27 cellular contexts compared by ENCODE assay signal in genomic region chr10:33310853-33311252, GRCh38. TPM values are rescaled to one million over a fixed set of nuclear protein-coding genes. Genes with fewer than 3 reads are reported as not detected.
DNase-seq lines count a peak whose midpoint lies in the region; ATAC-seq, FAIRE-seq and TF ChIP-seq lines count a peak whose summit lies in the region.
"Had no signal": no experiment of that assay in that cellular context is flagged by ENCODE, and none has a peak within 500 bp of the region (broad histone marks: within the 10 kb centered on the region; RNA-seq: fewer than 3 reads in every experiment).

No MANE protein-coding gene starts in this region.

- no peak for DNase-seq in cardiac muscle cell (ENCODE audit: low read depth in 1 of 2, low spot score in 1 of 2)
- DNase-seq in right atrium auricular region (ENCODE audit: low spot score): no peak
- DNase-seq in bronchial epithelial cell (ENCODE audit: low read depth): no peak
- DNase-seq in osteoblast (ENCODE audit: insufficient read length, low spot score, missing footprints): no peak
- DNase-seq in spleen: no peak
- no peak for DNase-seq in Caco-2
- DNase-seq in NOMO-1 treated with dmso at 0.1 percent for 144 hours (lab: John Stamatoyannopoulos, UW; ENCODE audit: unreplicated experiment): no peak
- DNase-seq: 8988T; ACHN; BE2C; KBM-7; MG63; NCI-H1105 treated with DMSO at 0.1 percent for 48 hours; NCI-H2029; NCI-H446; NCI-H526; NCI-H82; NK-92 treated with Interleukin-12 subunit alpha and Interleukin-12 subunit beta, amount 100 ng/mL, for 24 hours; PC-9; RPMI8226; SHP77 treated with DMSO at 0.1 percent for 48 hours had no signal

- peaks cover 36% of the 10 kb centered on the region for H3K36me3 ChIP-seq in cardiac muscle cell
- peaks cover 6% of the 10 kb centered on the region for H3K36me3 ChIP-seq in right atrium auricular region
- H3K36me3 ChIP-seq in bronchial epithelial cell (ENCODE audit: control insufficient read depth, insufficient read depth, low read length): no peaks in the 10 kb centered on the region
- H3K36me3 ChIP-seq in osteoblast (ENCODE audit: insufficient read depth, low read length): peaks cover 41% of the 10 kb centered on the region
- H3K36me3 ChIP-seq in spleen: peaks cover 0 to 3% (median 0%) of the 10 kb centered on the region in 6 donors
- H3K36me3 ChIP-seq in Caco-2 (ENCODE audit: control insufficient read depth, insufficient read depth, low read length): peaks cover 2% of the 10 kb centered on the region; the same call in 1 of the 2 replicates
- H3K36me3 ChIP-seq: MG63 had no signal

- H3K79me2 ChIP-seq in osteoblast (ENCODE audit: insufficient read depth, low read length): peaks cover 93% of the 10 kb centered on the region

- H3K27me3 ChIP-seq in cardiac muscle cell (no peaks in the 10 kb centered on the region), right atrium auricular region (no peaks in the 10 kb centered on the region), bronchial epithelial cell (ENCODE audit: control insufficient read depth, insufficient read depth, low read length) (no peaks in the 10 kb centered on the region), osteoblast (ENCODE audit: insufficient read depth, low read length) (no peaks in the 10 kb centered on the region), spleen (replicated peaks in 1 of 7) (no peaks in the 10 kb centered on the region), Caco-2 (replicated peaks; ENCODE audit: control insufficient read depth, insufficient read depth, low read length) (no peaks in the 10 kb centered on the region)
- H3K27me3 ChIP-seq: BE2C, MG63 had no signal

- POLR2A ChIA-PET in Caco-2 (lab: Charles Lee): no interaction called here

- no TSS peak for BruUV-seq in Caco-2 (replicated peaks; lab: Mats Ljungman, UMichigan)

- no peak overlapping the region for H3K4me2 ChIP-seq in osteoblast (ENCODE audit: insufficient read depth, low read length)
- H3K4me2 ChIP-seq: PC-9 had no signal

- H4K20me1 ChIP-seq in osteoblast (ENCODE audit: insufficient read depth, low read length): peaks cover 8% of the 10 kb centered on the region

- TF ChIP-seq POLR2A in spleen (IDR thresholded peaks at IDR 0.05): no peak

- H3K27me3 Mint-ChIP-seq in Caco-2 (ENCODE audit: insufficient read depth, unreplicated experiment): no peaks in the 10 kb centered on the region

- CTCF ChIA-PET in Caco-2 (lab: Charles Lee): no interaction called here

- FAIRE-seq in bronchial epithelial cell (lab: Jason Lieb, UNC): peak; percentile 50
- FAIRE-seq: D721Med, GM18507 had no signal

- H2AFZ ChIP-seq in osteoblast (ENCODE audit: low read length): no peak overlapping the region
- H2AFZ ChIP-seq: PC-9 had no signal

- no peak overlapping the region for H3K4me3 ChIP-seq in cardiac muscle cell
- H3K4me3 ChIP-seq in right atrium auricular region: no peak overlapping the region
- H3K4me3 ChIP-seq in bronchial epithelial cell (ENCODE audit: low read depth, low read length): no peak overlapping the region
- H3K4me3 ChIP-seq in osteoblast (ENCODE audit: insufficient read depth, low read length): no peak overlapping the region
- no peak overlapping the region for H3K4me3 ChIP-seq in spleen
- H3K4me3 ChIP-seq in Caco-2 (ENCODE audit: low read depth, low read length): no peak overlapping the region
- H3K4me3 ChIP-seq: MG63, PC-9, SK-N-MC had no signal

- intact Hi-C loops in spleen (cut with DNase I; ENCODE audit: low total_unique reads) (no loop called here), Caco-2 (cut with micrococcal nuclease; ENCODE audit: unreplicated experiment) (no loop called here)

- peaks cover 68% of the 10 kb centered on the region for H3K36me3 Mint-ChIP-seq in Caco-2 (ENCODE audit: insufficient read depth, unreplicated experiment)
- H3K36me3 Mint-ChIP-seq: CD14-positive monocyte had no signal

- H3K27ac ChIP-seq in cardiac muscle cell (peak overlapping the region; percentile 64), right atrium auricular region (no peak overlapping the region), osteoblast (ENCODE audit: low read depth, low read length) (peak overlapping the region; percentile 40), spleen (peak overlapping the region in 7 of 8 donors; percentile 27 to 62 (median 58))
- H3K27ac ChIP-seq: PC-9, SK-N-MC had no signal

- TF ChIP-seq CTCF in cardiac muscle cell (IDR thresholded peaks at IDR 0.05; ENCODE audit: low read depth, low read length): no peak
- no peak for TF ChIP-seq CTCF in right atrium auricular region (IDR thresholded peaks at IDR 0.05)
- TF ChIP-seq CTCF in bronchial epithelial cell (IDR thresholded peaks at IDR 0.05; ENCODE audit: insufficient read depth, low read length, severe bottlenecking): no peak
- no peak for TF ChIP-seq CTCF in osteoblast (IDR thresholded peaks at IDR 0.05; ENCODE audit: extremely low read depth, low read depth, low read length)
- no peak for TF ChIP-seq CTCF in spleen (IDR thresholded peaks at IDR 0.05 in 8 of 11, conservative IDR thresholded peaks at IDR 0.05 in 3 of 11)
- no peak for TF ChIP-seq CTCF in Caco-2 (IDR thresholded peaks at IDR 0.05; ENCODE audit: insufficient read depth in 1 of 2, low read depth in 1 of 2, low read length in 1 of 2, severe bottlenecking in 1 of 2, unreplicated experiment in 1 of 2)

- peaks cover 20% of the 10 kb centered on the region for H3K4me1 Mint-ChIP-seq in Caco-2 (ENCODE audit: low read depth, unreplicated experiment)
- H3K4me1 Mint-ChIP-seq: CD14-positive monocyte had no signal

- 83 to 86% (median 86%) methylated on average over 4 of the region's 4 CpGs for WGBS in spleen, 5 donors

- no peaks in the 10 kb centered on the region for H3K9me3 Mint-ChIP-seq in Caco-2 (ENCODE audit: unreplicated experiment)

- peaks cover 25% of the 10 kb centered on the region for H3K4me1 ChIP-seq in cardiac muscle cell (ENCODE audit: low read depth)
- peaks cover 0 to 37% of the 10 kb centered on the region in 2 donors for H3K4me1 ChIP-seq in right atrium auricular region
- peaks cover 24% of the 10 kb centered on the region for H3K4me1 ChIP-seq in osteoblast (ENCODE audit: insufficient read depth, low read length)
- peaks cover 2 to 40% (median 17%) of the 10 kb centered on the region in 6 donors for H3K4me1 ChIP-seq in spleen
- H3K4me1 ChIP-seq in Caco-2: peaks cover 25% of the 10 kb centered on the region
- H3K4me1 ChIP-seq: BE2C had no signal

- H3K9me3 ChIP-seq in cardiac muscle cell (ENCODE audit: low read depth): no peaks in the 10 kb centered on the region
- H3K9me3 ChIP-seq in right atrium auricular region: no peaks in the 10 kb centered on the region
- H3K9me3 ChIP-seq in osteoblast (ENCODE audit: low read depth, low read length): no peaks in the 10 kb centered on the region
- H3K9me3 ChIP-seq in spleen: peaks cover 0 to 4% (median 0%) of the 10 kb centered on the region in 8 donors
- no peaks in the 10 kb centered on the region for H3K9me3 ChIP-seq in Caco-2
- H3K9me3 ChIP-seq: BE2C, MG63 had no signal

- no peak for ATAC-seq in HG03354 (IDR thresholded peaks at IDR 0.05; ENCODE audit: poor library complexity, severe bottlenecking, unreplicated experiment)
- ATAC-seq: HCT116 had no signal

- no peak overlapping the region for H3K27ac Mint-ChIP-seq in Caco-2 (ENCODE audit: unreplicated experiment)
- H3K27ac Mint-ChIP-seq: CD14-positive monocyte had no signal

- no peak overlapping the region for H3K4me3 Mint-ChIP-seq in Caco-2 (ENCODE audit: unreplicated experiment)
- H3K4me3 Mint-ChIP-seq: CD14-positive monocyte had no signal

RNA-seq across cellular contexts. Expression of gene NRP1, which starts 23.6 kb away (rescaled TPM):
- 178 and 327 TPM in 2 replicates for total RNA-seq in cardiac muscle cell
- 145 and 241 TPM in 2 replicates for polyA plus RNA-seq in cardiac muscle cell
- total RNA-seq in right atrium auricular region: 10 to 100 TPM; 54.6 to 83.1 TPM
- 16.1 and 21.6 TPM in 2 replicates for total RNA-seq in bronchial epithelial cell
- 173 and 200 TPM in 2 replicates for total RNA-seq in osteoblast
- 100 to 1,000 TPM in 6 of 7 donors, 10 to 100 TPM in 1; 96.8 to 202 (median 145) TPM for total RNA-seq in spleen
- polyA plus RNA-seq in spleen: 1 to 10 TPM; 4.8 to 8.7 (median 7.3) TPM
- total RNA-seq in Caco-2 (2022): 99.3 and 123 TPM in 2 replicates

Comparison
In these comparisons a context has a peak if more than half of its experiments do, and no peak if none do; other contexts are left out.
1. H3K27ac ChIP-seq: peak in cardiac muscle cell (single experiment), osteoblast (single experiment) and spleen (7 of 8); none in right atrium auricular region (0 of 2).